In the genomic region with DNA sequence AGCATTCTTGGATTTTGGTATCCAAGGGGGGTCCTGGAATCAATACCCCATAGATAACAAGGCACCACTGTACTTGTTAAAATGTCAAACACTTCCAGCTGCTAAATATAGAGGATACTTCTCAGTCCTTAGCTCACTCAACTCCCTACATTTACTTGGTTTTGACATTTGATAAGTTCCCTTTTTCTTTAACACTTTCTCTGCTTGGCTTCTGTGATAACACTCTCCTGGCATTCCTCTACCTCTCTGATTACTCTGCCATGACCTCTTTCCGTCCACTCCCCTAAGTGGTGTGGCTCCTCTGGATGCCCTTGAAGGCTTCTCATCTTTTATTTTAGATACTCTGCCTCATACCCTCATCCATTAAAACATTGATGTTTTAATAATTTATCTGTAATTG, we compare ENCODE assay signal across 19 cellular contexts.
DNase-seq lines count a peak whose midpoint lies in the region; ATAC-seq and TF ChIP-seq lines count a peak whose summit lies in the region.
"Had no signal": no experiment of that assay in that cellular context is flagged by ENCODE, and none has a peak within 500 bp of the region (broad histone marks: within the 10 kb centered on the region; RNA-seq: fewer than 3 reads in every experiment).

No MANE protein-coding gene starts in this region.

- H3K36me3 Mint-ChIP-seq in activated naive CD4-positive, alpha-beta T cell treated with anti-CD3 and anti-CD28 coated beads, Interleukin-2, amount 50 U/mL, for 24 hours, result peaks cover 15% of the 10 kb centered on the region
- H3K36me3 Mint-ChIP-seq in T-helper 17 cell (ENCODE audit: low read depth) (peaks cover 10% of the 10 kb centered on the region), nephron progenitor cell (ENCODE audit: low read depth) (peaks cover 43% of the 10 kb centered on the region)

- H3K27me3 ChIP-seq in cardiac muscle cell, result no peaks in the 10 kb centered on the region

- DNase-seq in activated naive CD4-positive, alpha-beta T cell treated with anti-CD3 and anti-CD28 coated beads, Interleukin-2, amount 50 U/mL, for 16 hours, result no peak
- DNase-seq in T-helper 17 cell, result no peak
- peak in 1 of 2 donors; percentile 70 for DNase-seq in cardiac muscle cell (ENCODE audit: low read depth in 1 of 2, low spot score in 1 of 2)
- DNase-seq in nephron progenitor cell, result no peak
- no peak for DNase-seq in hippocampal formation (lab: John Stamatoyannopoulos, UW)
- DNase-seq: Caco-2; CD4-positive, CD25-positive, alpha-beta regulatory T cell; NCI-H1417 treated with DMSO at 0.1 percent for 48 hours; NCI-H187 treated with DMSO at 0.1 percent for 48 hours; NCI-H226; NCI-H524; NCI-H82; PC-9 had no signal

- H3K36me3 ChIP-seq in cardiac muscle cell, result no peaks in the 10 kb centered on the region

- H3K4me3 Mint-ChIP-seq in activated naive CD4-positive, alpha-beta T cell treated with anti-CD3 and anti-CD28 coated beads, Interleukin-2, amount 50 U/mL, for 24 hours, result no peak overlapping the region
- H3K4me3 Mint-ChIP-seq in T-helper 17 cell (no peak overlapping the region), nephron progenitor cell (no peak overlapping the region)
- H3K4me3 Mint-ChIP-seq: B cell; CD4-positive, CD25-positive, alpha-beta regulatory T cell; GM23338 had no signal

- H3K4me3 ChIP-seq in cardiac muscle cell, result no peak overlapping the region
- H3K4me3 ChIP-seq: GM23338, PC-9 had no signal

- peak overlapping the region; percentile 18 for H3K27ac Mint-ChIP-seq in activated naive CD4-positive, alpha-beta T cell treated with anti-CD3 and anti-CD28 coated beads, Interleukin-2, amount 50 U/mL, for 24 hours
- peak overlapping the region; percentile 71 for H3K27ac Mint-ChIP-seq in T-helper 17 cell
- peak overlapping the region; percentile 38 for H3K27ac Mint-ChIP-seq in nephron progenitor cell
- H3K27ac Mint-ChIP-seq: B cell, GM23338 had no signal

- no peak for TF ChIP-seq CTCF in cardiac muscle cell (IDR thresholded peaks at IDR 0.05; ENCODE audit: low read depth, low read length)
- no peak for TF ChIP-seq CTCF in nephron progenitor cell (IDR thresholded peaks at IDR 0.05)

- H3K4me1 ChIP-seq in cardiac muscle cell (ENCODE audit: low read depth), result peaks cover 66% of the 10 kb centered on the region

- ATAC-seq in T-helper 17 cell (no peak), GM21576 (IDR thresholded peaks at IDR 0.05; ENCODE audit: unreplicated experiment) (no peak), GM18511 (IDR thresholded peaks at IDR 0.05; ENCODE audit: unreplicated experiment) (no peak)
- ATAC-seq: GM23338, HCT116 had no signal

- peak overlapping the region; percentile 89 for H3K27ac ChIP-seq in cardiac muscle cell
- H3K27ac ChIP-seq: PC-9 had no signal

- H3K9me3 Mint-ChIP-seq in activated naive CD4-positive, alpha-beta T cell treated with anti-CD3 and anti-CD28 coated beads, Interleukin-2, amount 50 U/mL, for 24 hours, result no peaks in the 10 kb centered on the region
- H3K9me3 Mint-ChIP-seq in nephron progenitor cell, result no peaks in the 10 kb centered on the region
- H3K9me3 Mint-ChIP-seq: GM23338 had no signal

- H3K27me3 Mint-ChIP-seq in activated naive CD4-positive, alpha-beta T cell treated with anti-CD3 and anti-CD28 coated beads, Interleukin-2, amount 50 U/mL, for 24 hours, result no peaks in the 10 kb centered on the region
- H3K27me3 Mint-ChIP-seq in T-helper 17 cell (no peaks in the 10 kb centered on the region), nephron progenitor cell (ENCODE audit: low read depth, poor library complexity) (no peaks in the 10 kb centered on the region)
- H3K27me3 Mint-ChIP-seq: B cell; CD4-positive, CD25-positive, alpha-beta regulatory T cell had no signal

- H3K9me3 ChIP-seq in T-helper 17 cell (ENCODE audit: control insufficient read depth, low read length, poor library complexity, severe bottlenecking) (no peaks in the 10 kb centered on the region), cardiac muscle cell (ENCODE audit: low read depth) (no peaks in the 10 kb centered on the region)

- H3K4me1 Mint-ChIP-seq in activated naive CD4-positive, alpha-beta T cell treated with anti-CD3 and anti-CD28 coated beads, Interleukin-2, amount 50 U/mL, for 24 hours, result peaks cover 28% of the 10 kb centered on the region
- H3K4me1 Mint-ChIP-seq in T-helper 17 cell (peaks cover 14% of the 10 kb centered on the region), nephron progenitor cell (no peaks in the 10 kb centered on the region)

Comparison
In these comparisons a context has a peak if more than half of its experiments do, and no peak if none do; other contexts are left out.
1. H3K27ac Mint-ChIP-seq: peak in every context shown above with its lines; median percentile 71 in T-helper 17 cell; 38 in nephron progenitor cell; 18 in activated naive CD4-positive, alpha-beta T cell treated with anti-CD3 and anti-CD28 coated beads, Interleukin-2, amount 50 U/mL, for 24 hours.